Comparison of ENCODE assay signal across 1 cellular context in genomic region chr11:36150986-36151385, GRCh38.
TF ChIP-seq lines count a peak whose summit lies in the region.

No MANE protein-coding gene starts in this region.

TF ChIP-seq in H1, 55 proteins besides CTCF, POLR2A, EP300 and RAD21:
- TF ChIP-seq PHF8 (conservative IDR thresholded peaks at IDR 0.05; ENCODE audit: low read depth, low read length) (no peak), GTF2F1 (IDR thresholded peaks at IDR 0.05; ENCODE audit: borderline replicate concordance, low read depth, low read length) (no peak), EZH2 (IDR thresholded peaks at IDR 0.05; ENCODE audit: low read depth, low read length, severe bottlenecking) (no peak), SAP30 (IDR thresholded peaks at IDR 0.05; ENCODE audit: insufficient read depth, insufficient replicate concordance, low read length) (no peak), HDAC2 (IDR thresholded peaks at IDR 0.05; ENCODE audit: borderline replicate concordance in 1 of 2, low read depth in 2 of 2, low read length in 2 of 2) (no peak), YY1 (IDR thresholded peaks at IDR 0.05; ENCODE audit: low read depth, low read length) (no peak), MAX (IDR thresholded peaks at IDR 0.05) (no peak), EGR1 (IDR thresholded peaks at IDR 0.05; ENCODE audit: borderline replicate concordance, low read depth, low read length) (no peak), TAF7 (optimal IDR thresholded peaks at IDR 0.05; ENCODE audit: borderline replicate concordance, low read depth, low read length) (no peak), TEAD4 (IDR thresholded peaks at IDR 0.05; ENCODE audit: low read depth, low read length) (no peak), JUN (IDR thresholded peaks at IDR 0.05; ENCODE audit: low read depth, low read length) (no peak), CBX5 (IDR thresholded peaks at IDR 0.05; ENCODE audit: low read depth, low read length) (no peak), CHD1 (IDR thresholded peaks at IDR 0.05; ENCODE audit: low read depth, low read length) (no peak), FOSL1 (IDR thresholded peaks at IDR 0.05; ENCODE audit: insufficient read depth, low read depth, low read length) (no peak), GABPA (IDR thresholded peaks at IDR 0.05; ENCODE audit: borderline replicate concordance, insufficient read depth, low read length) (no peak), TAF1 (IDR thresholded peaks at IDR 0.05; ENCODE audit: low read depth, low read length) (no peak)
TF ChIP-seq in H1: peak in this region for 0.
